28 cellular contexts compared by ENCODE assay signal in the genomic region with DNA sequence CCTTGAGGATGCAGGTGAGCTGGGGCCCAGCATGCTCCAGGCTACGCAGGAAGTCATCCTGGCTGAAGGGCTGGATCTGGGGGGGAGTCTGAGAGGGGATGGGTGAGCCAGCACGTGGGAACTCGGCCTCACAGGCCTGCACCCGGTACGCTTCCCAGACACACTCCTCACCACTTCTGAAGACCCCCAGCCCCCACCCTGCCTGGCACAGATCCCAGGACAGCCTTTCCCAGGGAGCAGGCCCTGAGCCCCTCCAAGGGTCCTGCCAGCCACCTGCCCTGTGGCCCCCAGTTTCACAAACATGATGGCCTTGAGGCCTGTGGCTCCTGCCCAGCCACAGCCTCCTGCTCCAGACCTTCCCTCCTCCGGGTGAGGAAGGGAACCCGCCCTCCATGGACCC. TPM values are rescaled to one million over a fixed set of nuclear protein-coding genes. Genes with fewer than 3 reads are reported as not detected.
DNase-seq lines count a peak whose midpoint lies in the region; ATAC-seq and TF ChIP-seq lines count a peak whose summit lies in the region.
"Had no signal": no experiment of that assay in that cellular context is flagged by ENCODE, and none has a peak within 500 bp of the region (broad histone marks: within the 10 kb centered on the region; RNA-seq: fewer than 3 reads in every experiment).

No MANE protein-coding gene starts in this region.

- no peak overlapping the region for H3K4me3 ChIP-seq in HEK293 (ENCODE audit: low read depth, low read length)
- no peak overlapping the region for H3K4me3 ChIP-seq in sigmoid colon

- peak overlapping the region; percentile 42 for H3K4me3 Mint-ChIP-seq in activated CD8-positive, alpha-beta T cell treated with anti-CD3 and anti-CD28 coated beads, Interleukin-2, amount 10 ng/mL, durations not matched to agents 7 days and 5 days
- H3K4me3 Mint-ChIP-seq in activated CD8-positive, alpha-beta T cell treated with anti-CD3 and anti-CD28 coated beads for 36 hours = no peak overlapping the region
- H3K4me3 Mint-ChIP-seq: H9, HFFc6 had no signal

- H3K9me3 ChIP-seq in HEK293 (ENCODE audit: control insufficient read depth, insufficient read depth, low read depth, low read length) (no peaks in the 10 kb centered on the region), sigmoid colon (no peaks in the 10 kb centered on the region)
- H3K9me3 ChIP-seq: Peyer's patch, SK-N-SH had no signal

- no peak for ATAC-seq in activated CD8-positive, alpha-beta T cell treated with anti-CD3 and anti-CD28 coated beads, Interleukin-2, amount 10 ng/mL, durations not matched to agents 7 days and 5 days
- ATAC-seq in activated CD8-positive, alpha-beta T cell treated with anti-CD3 and anti-CD28 coated beads for 36 hours = no peak
- ATAC-seq in HG02870 (IDR thresholded peaks at IDR 0.05; ENCODE audit: unreplicated experiment) = no peak

- H3K27ac Mint-ChIP-seq in activated CD8-positive, alpha-beta T cell treated with anti-CD3 and anti-CD28 coated beads, Interleukin-2, amount 10 ng/mL, durations not matched to agents 7 days and 5 days = no peak overlapping the region
- H3K27ac Mint-ChIP-seq in activated CD8-positive, alpha-beta T cell treated with anti-CD3 and anti-CD28 coated beads for 36 hours = no peak overlapping the region
- H3K27ac Mint-ChIP-seq: H9, HFFc6 had no signal

- no peaks in the 10 kb centered on the region for H3K27me3 Mint-ChIP-seq in activated CD8-positive, alpha-beta T cell treated with anti-CD3 and anti-CD28 coated beads, Interleukin-2, amount 10 ng/mL, durations not matched to agents 7 days and 5 days (ENCODE audit: low read depth)
- peaks cover 2% of the 10 kb centered on the region for H3K27me3 Mint-ChIP-seq in activated CD8-positive, alpha-beta T cell treated with anti-CD3 and anti-CD28 coated beads for 36 hours

- H3K9me3 Mint-ChIP-seq in activated CD8-positive, alpha-beta T cell treated with anti-CD3 and anti-CD28 coated beads, Interleukin-2, amount 10 ng/mL, durations not matched to agents 7 days and 5 days (ENCODE audit: insufficient read depth) = no peaks in the 10 kb centered on the region
- no peaks in the 10 kb centered on the region for H3K9me3 Mint-ChIP-seq in activated CD8-positive, alpha-beta T cell treated with anti-CD3 and anti-CD28 coated beads for 36 hours
- H3K9me3 Mint-ChIP-seq: CD4-positive, alpha-beta memory T cell; H9; HFFc6 had no signal

- H3K4me1 Mint-ChIP-seq in activated CD8-positive, alpha-beta T cell treated with anti-CD3 and anti-CD28 coated beads, Interleukin-2, amount 10 ng/mL, durations not matched to agents 7 days and 5 days (ENCODE audit: low read depth) = peaks cover 31% of the 10 kb centered on the region
- H3K4me1 Mint-ChIP-seq in activated CD8-positive, alpha-beta T cell treated with anti-CD3 and anti-CD28 coated beads for 36 hours (ENCODE audit: low read depth) = peaks cover 11% of the 10 kb centered on the region

- H3K36me3 Mint-ChIP-seq in activated CD8-positive, alpha-beta T cell treated with anti-CD3 and anti-CD28 coated beads, Interleukin-2, amount 10 ng/mL, durations not matched to agents 7 days and 5 days (ENCODE audit: low read depth) = no peaks in the 10 kb centered on the region
- H3K36me3 Mint-ChIP-seq in activated CD8-positive, alpha-beta T cell treated with anti-CD3 and anti-CD28 coated beads for 36 hours (ENCODE audit: low read depth) = no peaks in the 10 kb centered on the region
- H3K36me3 Mint-ChIP-seq: CD4-positive, alpha-beta memory T cell had no signal

- H3K27ac ChIP-seq in HEK293 (ENCODE audit: extremely low read depth, low read depth, low read length) (no peak overlapping the region), sigmoid colon (no peak overlapping the region)
- H3K27ac ChIP-seq: 22Rv1, HL-60 had no signal

- no peak for DNase-seq in activated CD8-positive, alpha-beta T cell treated with anti-CD3 and anti-CD28 coated beads, Interleukin-2, amount 10 ng/mL, durations not matched to agents 7 days and 5 days
- DNase-seq in activated CD8-positive, alpha-beta T cell treated with anti-CD3 and anti-CD28 coated beads for 36 hours = no peak
- DNase-seq in iPS-NIHi11 (ENCODE audit: low spot score) = peak; percentile 0
- peak; percentile 58 for DNase-seq in sigmoid colon
- DNase-seq in iPS-NIHi7 (ENCODE audit: extremely low spot score) = no peak
- no peak for DNase-seq in stimulated activated CD4-positive, alpha-beta T cell treated with anti-CD3 and anti-CD28 coated beads, Interleukin-2, amount 100 ng/mL, for 48 hours
- DNase-seq: COR-L47, EL, GDM1, H9, HFFc6, NCI-H1048, NCI-H1417 treated with DMSO at 0.1 percent for 48 hours, NCI-H1694 treated with DMSO at 0.1 percent for 48 hours, NCI-H2081 treated with DMSO at 0.1 percent for 48 hours, NCI-H2171, NCI-H226, NCI-H510A, NCI-H69, OCI-M1, SIG-M5 had no signal

- POLR2A ChIA-PET in activated CD8-positive, alpha-beta T cell treated with anti-CD3 and anti-CD28 coated beads, Interleukin-2, amount 10 ng/mL, durations not matched to agents 7 days and 5 days (lab: Charles Lee) = no interaction called here
- POLR2A ChIA-PET in activated CD8-positive, alpha-beta T cell treated with anti-CD3 and anti-CD28 coated beads for 36 hours (lab: Charles Lee) = interaction anchor here (1.2 to 2.2 kb wide), 3 partner anchors 8 to 212 kb away, joined by 3 to 9 read pairs (median 8); a partner anchor contains a TSS
- POLR2A ChIA-PET in HEK293 (lab: Yijun Ruan, JAX) = no interaction called here

- no peak for TF ChIP-seq EP300 in sigmoid colon (IDR thresholded peaks at IDR 0.05)

- TF ChIP-seq CTCF in activated CD8-positive, alpha-beta T cell treated with anti-CD3 and anti-CD28 coated beads for 36 hours (IDR thresholded peaks at IDR 0.05) = no peak
- no peak for TF ChIP-seq CTCF in HEK293 (tag by site-specific recombination; IDR thresholded peaks at IDR 0.05)
- TF ChIP-seq CTCF in sigmoid colon (IDR thresholded peaks at IDR 0.05) = no peak

- no peak for TF ChIP-seq POLR2A in sigmoid colon (IDR thresholded peaks at IDR 0.05)

- CTCF ChIA-PET in activated CD8-positive, alpha-beta T cell treated with anti-CD3 and anti-CD28 coated beads, Interleukin-2, amount 10 ng/mL, durations not matched to agents 7 days and 5 days (lab: Charles Lee) = interaction anchor here (3.1 kb wide), 1 partner anchor 15 kb away, joined by 18 read pairs; a partner anchor contains a TSS
- CTCF ChIA-PET in activated CD8-positive, alpha-beta T cell treated with anti-CD3 and anti-CD28 coated beads for 36 hours (lab: Charles Lee) = interaction anchor here (0.8 kb wide), 1 partner anchor 37 kb away, joined by 3 read pairs; no protein-coding TSS in a partner anchor
- CTCF ChIA-PET in HEK293 (lab: Yijun Ruan, JAX) = no interaction called here

- intact Hi-C loops in activated CD8-positive, alpha-beta T cell treated with anti-CD3 and anti-CD28 coated beads for 36 hours (cut with micrococcal nuclease) = no loop called here
- intact Hi-C loops in sigmoid colon (cut with DNase I) = no loop called here

- H3K4me1 ChIP-seq in HEK293 (ENCODE audit: control insufficient read depth, insufficient read depth, low read length) (no peaks in the 10 kb centered on the region), sigmoid colon (peaks cover 0 to 19% (median 13%) of the 10 kb centered on the region in 4 donors)

- 90% methylated on average over 7 of the region's 7 CpGs for WGBS in sigmoid colon, 2 donors

- H3K27me3 ChIP-seq in sigmoid colon = no peaks in the 10 kb centered on the region
- H3K27me3 ChIP-seq: Peyer's patch had no signal

- H3K36me3 ChIP-seq in HEK293 (ENCODE audit: control insufficient read depth in 2 of 2, insufficient read depth in 1 of 2, low read length in 2 of 2) = no peaks in the 10 kb centered on the region
- H3K36me3 ChIP-seq in sigmoid colon = no peaks in the 10 kb centered on the region
- H3K36me3 ChIP-seq: Peyer's patch had no signal

TF ChIP-seq in HEK293, 187 proteins besides CTCF, POLR2A, EP300 and RAD21 (continues in another document):
- no peak for TF ChIP-seq ZNF211 (tag by site-specific recombination; IDR thresholded peaks at IDR 0.05; ENCODE audit: low read depth)
- TF ChIP-seq BCL11A (tag by site-specific recombination; IDR thresholded peaks at IDR 0.05; ENCODE audit: low read depth) = no peak
- no peak for TF ChIP-seq MZF1 (tag by site-specific recombination; IDR thresholded peaks at IDR 0.05; ENCODE audit: borderline replicate concordance)
- peak; percentile 10; the same call in 1 of the 2 replicates for TF ChIP-seq GLIS2 (tag by site-specific recombination; IDR thresholded peaks at IDR 0.05)
- TF ChIP-seq ZBTB7A (tag by site-specific recombination; IDR thresholded peaks at IDR 0.05; ENCODE audit: low read depth) = 0 out of 2 replicates have a peak, but pooled peaks have one; percentile 56

RNA-seq across cellular contexts. Expression of a gene that starts 5.6 kb away (rescaled TPM):
- 10 to 100 TPM; 48.4 to 49.9 TPM for total RNA-seq in activated CD8-positive, alpha-beta T cell treated with anti-CD3 and anti-CD28 coated beads, Interleukin-2, amount 10 ng/mL, durations not matched to agents 7 days and 5 days
- 10 to 100 TPM; 22.1 to 26.4 TPM for total RNA-seq in activated CD8-positive, alpha-beta T cell treated with anti-CD3 and anti-CD28 coated beads for 36 hours
- total RNA-seq in sigmoid colon = 100 to 1,000 TPM in 1 of 4 donors, 10 to 100 TPM in 3; 60.4 to 150 (median 68.7) TPM
- polyA plus RNA-seq in sigmoid colon = 100 to 1,000 TPM in 1 of 3 donors, 10 to 100 TPM in 2; 18.6 to 142 (median 35.8) TPM

RNA-seq across cellular contexts. Expression of a gene that starts 13.8 kb away (rescaled TPM):
- 1 to 10 TPM; 6.0 to 7.0 TPM for total RNA-seq in activated CD8-positive, alpha-beta T cell treated with anti-CD3 and anti-CD28 coated beads, Interleukin-2, amount 10 ng/mL, durations not matched to agents 7 days and 5 days
- 1 to 10 TPM; 4.6 to 5.3 TPM for total RNA-seq in activated CD8-positive, alpha-beta T cell treated with anti-CD3 and anti-CD28 coated beads for 36 hours
- 1 to 10 TPM; 2.1 to 7.2 (median 2.8) TPM for total RNA-seq in sigmoid colon
- 1 to 10 TPM in 2 of 3 donors, under 1 TPM in 1; 0.69 to 4.4 (median 1.2) TPM for polyA plus RNA-seq in sigmoid colon

RNA-seq across cellular contexts. Expression of a gene that starts 30.1 kb away (rescaled TPM):
- total RNA-seq in activated CD8-positive, alpha-beta T cell treated with anti-CD3 and anti-CD28 coated beads, Interleukin-2, amount 10 ng/mL, durations not matched to agents 7 days and 5 days = 10 to 100 TPM; 62.1 to 64.9 TPM
- 10 to 100 TPM; 44.2 to 44.3 TPM for total RNA-seq in activated CD8-positive, alpha-beta T cell treated with anti-CD3 and anti-CD28 coated beads for 36 hours
- total RNA-seq in sigmoid colon = 10 to 100 TPM; 29.0 to 64.5 (median 43.9) TPM
- 10 to 100 TPM; 15.0 to 57.5 (median 22.4) TPM for polyA plus RNA-seq in sigmoid colon

RNA-seq across cellular contexts. Expression of a gene that starts 42.8 kb away (rescaled TPM):
- total RNA-seq in activated CD8-positive, alpha-beta T cell treated with anti-CD3 and anti-CD28 coated beads, Interleukin-2, amount 10 ng/mL, durations not matched to agents 7 days and 5 days = 10 to 100 TPM; 10.4 to 11.8 TPM
- 1 to 10 TPM; 5.9 to 6.2 TPM for total RNA-seq in activated CD8-positive, alpha-beta T cell treated with anti-CD3 and anti-CD28 coated beads for 36 hours
- total RNA-seq in sigmoid colon = 1 to 10 TPM in 3 of 4 donors, under 1 TPM in 1; 0.82 to 6.6 (median 4.5) TPM
- polyA plus RNA-seq in sigmoid colon = 1 to 10 TPM in 2 of 3 donors, under 1 TPM in 1; 0.23 to 7.3 (median 1.2) TPM

RNA-seq across cellular contexts. Expression of a gene that starts 51.5 kb away (rescaled TPM):
- total RNA-seq in activated CD8-positive, alpha-beta T cell treated with anti-CD3 and anti-CD28 coated beads, Interleukin-2, amount 10 ng/mL, durations not matched to agents 7 days and 5 days = 1 to 10 TPM; 4.8 to 5.3 TPM
- total RNA-seq in activated CD8-positive, alpha-beta T cell treated with anti-CD3 and anti-CD28 coated beads for 36 hours = 1 to 10 TPM; 7.9 to 9.2 TPM
- total RNA-seq in sigmoid colon = 1 to 10 TPM; 2.5 to 10.0 (median 6.7) TPM
- polyA plus RNA-seq in sigmoid colon = 1 to 10 TPM in 2 of 3 donors, under 1 TPM in 1; 0.60 to 6.0 (median 2.1) TPM

Comparison
In these comparisons a context has a peak if more than half of its experiments do, and no peak if none do; other contexts are left out.
1. DNase-seq: peak in iPS-NIHi11 (single experiment) and sigmoid colon (single experiment); none in activated CD8-positive, alpha-beta T cell treated with anti-CD3 and anti-CD28 coated beads, Interleukin-2, amount 10 ng/mL, durations not matched to agents 7 days and 5 days (single experiment), activated CD8-positive, alpha-beta T cell treated with anti-CD3 and anti-CD28 coated beads for 36 hours (single experiment), iPS-NIHi7 (single experiment) and stimulated activated CD4-positive, alpha-beta T cell treated with anti-CD3 and anti-CD28 coated beads, Interleukin-2, amount 100 ng/mL, for 48 hours (0 of 2).